Comparison of ENCODE assay signal across 8 cellular contexts in the genomic region with DNA sequence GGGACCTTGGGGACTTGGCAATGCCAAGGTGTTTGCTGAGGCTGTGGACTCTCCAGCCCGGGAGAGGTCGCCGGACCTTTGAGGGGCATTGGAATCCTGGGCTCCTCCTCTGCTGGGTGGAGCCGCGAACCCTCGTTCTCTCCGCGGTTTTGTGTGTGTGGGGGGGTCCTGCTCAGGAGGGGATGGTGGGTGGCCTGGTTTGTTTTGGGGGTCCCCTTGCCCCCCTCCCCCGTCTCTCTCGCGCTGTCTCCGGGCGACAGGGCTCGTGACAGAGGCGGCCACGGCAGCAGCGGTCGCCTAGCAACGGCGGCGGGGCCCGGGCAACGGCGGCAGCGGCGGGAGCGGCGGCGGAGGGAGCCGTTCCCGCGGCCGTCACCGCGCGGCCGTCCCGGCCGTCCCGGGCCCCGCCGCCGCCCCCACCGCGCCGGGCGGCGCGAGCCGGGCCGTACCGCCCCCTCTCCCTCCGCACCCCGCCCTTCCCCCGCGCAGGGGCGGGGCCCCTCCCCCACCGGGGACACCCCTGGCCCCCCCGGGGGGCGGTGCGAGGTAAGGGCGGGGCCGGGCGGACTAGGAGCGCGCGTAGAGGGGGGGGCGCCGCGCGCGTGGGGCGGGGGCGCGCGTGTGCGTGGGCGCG. TPM values are rescaled to one million over a fixed set of nuclear protein-coding genes. Genes with fewer than 3 reads are reported as not detected.
DNase-seq lines count a peak whose midpoint lies in the region; ATAC-seq and TF ChIP-seq lines count a peak whose summit lies in the region.

No MANE protein-coding gene starts in this region.

- no peaks in the 10 kb centered on the region; the same call in 1 of the 2 replicates for H4K20me1 ChIP-seq in SK-N-SH (ENCODE audit: insufficient read depth)

- ATAC-seq in gastrocnemius medialis, result peak in 1 of 2 donors; percentile 12
- no peak for ATAC-seq in GM19397 (IDR thresholded peaks at IDR 0.05; ENCODE audit: unreplicated experiment)

- WGBS in SK-N-SH (ENCODE audit: low lambda C conversion rate), result no CpG with 5 or more reads among the region's 79 CpGs

- H3K9me3 ChIP-seq in SK-N-SH (no peaks in the 10 kb centered on the region), gastrocnemius medialis (no peaks in the 10 kb centered on the region)

- peak overlapping the region; percentile 78; the same call in 1 of the 2 replicates for H2AFZ ChIP-seq in SK-N-SH (ENCODE audit: low read depth)

- peak; percentile 30; the same call in 1 of the 2 replicates for TF ChIP-seq CTCF in SK-N-SH (IDR thresholded peaks at IDR 0.05)
- TF ChIP-seq CTCF in gastrocnemius medialis (IDR thresholded peaks at IDR 0.05 in 4 of 5, conservative IDR thresholded peaks at IDR 0.05 in 1 of 5), result no peak

- H3F3A ChIP-seq in SK-N-SH (replicated peaks; ENCODE audit: insufficient read depth), result peaks cover 23% of the 10 kb centered on the region

- in situ Hi-C loops in gastrocnemius medialis (cut with MboI; ENCODE audit: low sequenced_read_pairs in 4 of 4), result no loop called here

- intact Hi-C loops in gastrocnemius medialis (cut with DNase I; ENCODE audit: low total_unique reads), result loop anchor here (5.0 kb wide), 1 partner anchor 140 kb away; the partner anchor contains the start of genes PFDN6 and WDR46

- no peak for TF ChIP-seq EP300 in SK-N-SH (IDR thresholded peaks at IDR 0.05; ENCODE audit: borderline replicate concordance in 1 of 2, low read depth in 1 of 2, low read length in 1 of 2)

- H3K27ac ChIP-seq in SK-N-SH (ENCODE audit: low read depth in 2 of 2, low read length in 1 of 2) (peak overlapping the region in 1 of 2 experiments; percentile 64; a peak in 2 of 4 replicates), gastrocnemius medialis (peak overlapping the region; percentile 52 to 91 (median 78))

- H3K4me1 ChIP-seq in SK-N-SH (ENCODE audit: control insufficient read depth in 1 of 2, insufficient read depth in 2 of 2, low read depth in 1 of 2, low read length in 1 of 2), result peaks cover 25 to 53% of the 10 kb centered on the region in 2 experiments
- H3K4me1 ChIP-seq in gastrocnemius medialis, result peaks cover 24 to 29% of the 10 kb centered on the region in 2 donors

- H3K36me3 ChIP-seq in SK-N-SH (replicated peaks in 1 of 2; ENCODE audit: control insufficient read depth in 1 of 2, insufficient read depth in 2 of 2, low read length in 1 of 2) (no peaks in the 10 kb centered on the region), gastrocnemius medialis (no peaks in the 10 kb centered on the region)

- TF ChIP-seq POLR2A in gastrocnemius medialis (IDR thresholded peaks at IDR 0.05), result no peak

- H3K9ac ChIP-seq in SK-N-SH, result peak overlapping the region; percentile 57; the same call in 1 of the 2 replicates

- no peak for TF ChIP-seq RAD21 in SK-N-SH (IDR thresholded peaks at IDR 0.05; ENCODE audit: low read length)

- H3K27me3 ChIP-seq in SK-N-SH (ENCODE audit: insufficient read depth) (no peaks in the 10 kb centered on the region), gastrocnemius medialis (no peaks in the 10 kb centered on the region)

- DNase-seq in NCI-H510A treated with DMSO at 0.1 percent for 48 hours (lab: John Stamatoyannopoulos, UW) (peak; percentile 25), NCI-H510A (lab: John Stamatoyannopoulos, UW) (no peak), SK-N-SH (peak; percentile 80), astrocyte of the hippocampus (ENCODE audit: low read depth, low spot score) (peak; percentile 58), hypothalamus (lab: John Stamatoyannopoulos, UW) (peak in 41 of 51 donors; percentile 13 to 76 (median 38)), gastrocnemius medialis (no peak), SK-N-DZ (ENCODE audit: low spot score) (no peak)

- POLR2A ChIA-PET in SK-N-SH (lab: Yijun Ruan, JAX), result no interaction called here

- peak overlapping the region; percentile 93 for H3K4me2 ChIP-seq in SK-N-SH

- CTCF ChIA-PET in SK-N-SH (lab: Yijun Ruan, JAX), result interaction anchor here (0.7 kb wide), 1 partner anchor 10 kb away, joined by 3 read pairs; no protein-coding TSS in a partner anchor

- H3K9me2 ChIP-seq in SK-N-SH, result no peaks in the 10 kb centered on the region

- H3K79me2 ChIP-seq in SK-N-SH (ENCODE audit: insufficient read depth), result peaks cover 33% of the 10 kb centered on the region

- H3K4me3 ChIP-seq in SK-N-SH (ENCODE audit: low read depth in 2 of 2, low read length in 1 of 2), result peak overlapping the region; percentile 73 to 75
- H3K4me3 ChIP-seq in gastrocnemius medialis, result peak overlapping the region; percentile 60 to 75 (median 64)

TF ChIP-seq in SK-N-SH, 30 proteins besides CTCF, POLR2A, EP300 and RAD21:
- 0 out of 2 replicates have a peak, but pooled peaks have one; percentile 6 for TF ChIP-seq PBX3 (IDR thresholded peaks at IDR 0.05)
- TF ChIP-seq MEF2A (IDR thresholded peaks at IDR 0.05; ENCODE audit: borderline replicate concordance, low read depth), result no peak
- 0 out of 2 replicates have a peak, but pooled peaks have one; percentile 1 for TF ChIP-seq SMC3 (IDR thresholded peaks at IDR 0.05; ENCODE audit: low read depth, low read length)
- TF ChIP-seq EZH2phosphoT487 (IDR thresholded peaks at IDR 0.05; ENCODE audit: borderline replicate concordance, low read depth), result no peak
- TF ChIP-seq FOXM1 (IDR thresholded peaks at IDR 0.05; ENCODE audit: low read depth), result no peak
- TF ChIP-seq MXI1 (IDR thresholded peaks at IDR 0.05; ENCODE audit: low read depth, low read length), result peak; percentile 52
- no peak for TF ChIP-seq TAF1 (IDR thresholded peaks at IDR 0.05; ENCODE audit: borderline replicate concordance, low read depth, low read length)
- TF ChIP-seq CHD2 (IDR thresholded peaks at IDR 0.05; ENCODE audit: low read length, partially characterized antibody), result no peak
TF ChIP-seq in SK-N-SH: peak in this region for 3.

RNA-seq across cellular contexts. Expression of gene SYNGAP1, which starts 7.8 kb away (rescaled TPM):
- polyA plus RNA-seq in SK-N-SH (2012; rRNA removed), result 5.9 and 8.8 TPM in 2 replicates
- polyA plus RNA-seq in SK-N-SH (2012; cell fraction: cytosol; rRNA removed), result 3.2 and 3.9 TPM in 2 replicates
- 38.1 and 40.3 TPM in 2 replicates for polyA plus RNA-seq in SK-N-SH (2012; cell fraction: nucleus; rRNA removed)
- 1 to 10 TPM in 3 of 4 donors, under 1 TPM in 1; 0.71 to 2.3 (median 1.3) TPM for total RNA-seq in gastrocnemius medialis
- polyA plus RNA-seq in SK-N-DZ (2014; cell fraction: cytosol; rRNA removed), result 6.5 and 8.6 TPM in 2 replicates
- polyA plus RNA-seq in SK-N-DZ (2014; cell fraction: nucleus; rRNA removed), result 18.6 and 35.4 TPM in 2 replicates

RNA-seq across cellular contexts. Expression of gene CUTA, which starts 9.8 kb away (rescaled TPM):
- polyA plus RNA-seq in SK-N-SH (2012; rRNA removed), result 349 and 444 TPM in 2 replicates
- polyA plus RNA-seq in SK-N-SH (2012; cell fraction: cytosol; rRNA removed), result 337 and 359 TPM in 2 replicates
- polyA plus RNA-seq in SK-N-SH (2012; cell fraction: nucleus; rRNA removed), result 318 and 652 TPM in 2 replicates
- total RNA-seq in gastrocnemius medialis, result 100 to 1,000 TPM in 2 of 4 donors, 10 to 100 TPM in 2; 69.9 to 119 (median 93.2) TPM
- 267 and 272 TPM in 2 replicates for polyA plus RNA-seq in SK-N-DZ (2014; cell fraction: cytosol; rRNA removed)
- polyA plus RNA-seq in SK-N-DZ (2014; cell fraction: nucleus; rRNA removed), result 200 and 234 TPM in 2 replicates

RNA-seq across cellular contexts. Expression of gene PHF1, which starts 16.9 kb away (rescaled TPM):
- 48.7 and 59.0 TPM in 2 replicates for polyA plus RNA-seq in SK-N-SH (2012; rRNA removed)
- polyA plus RNA-seq in SK-N-SH (2012; cell fraction: cytosol; rRNA removed), result 17.7 and 25.5 TPM in 2 replicates
- polyA plus RNA-seq in SK-N-SH (2012; cell fraction: nucleus; rRNA removed), result 250 and 323 TPM in 2 replicates
- 10 to 100 TPM; 53.5 to 65.8 (median 62.9) TPM for total RNA-seq in gastrocnemius medialis
- 34.8 and 38.5 TPM in 2 replicates for polyA plus RNA-seq in SK-N-DZ (2014; cell fraction: cytosol; rRNA removed)
- 264 and 294 TPM in 2 replicates for polyA plus RNA-seq in SK-N-DZ (2014; cell fraction: nucleus; rRNA removed)

RNA-seq across cellular contexts. Expression of gene ZBTB9, which starts 26.7 kb away (rescaled TPM):
- polyA plus RNA-seq in SK-N-SH (2012; rRNA removed), result 5.7 and 5.9 TPM in 2 replicates
- polyA plus RNA-seq in SK-N-SH (2012; cell fraction: cytosol; rRNA removed), result 4.4 and 5.3 TPM in 2 replicates
- 17.4 and 20.9 TPM in 2 replicates for polyA plus RNA-seq in SK-N-SH (2012; cell fraction: nucleus; rRNA removed)
- total RNA-seq in gastrocnemius medialis, result 1 to 10 TPM in 2 of 4 donors, under 1 TPM in 2; 0.82 to 2.2 (median 1.2) TPM
- polyA plus RNA-seq in SK-N-DZ (2014; cell fraction: cytosol; rRNA removed), result 7.4 and 7.6 TPM in 2 replicates
- 11.4 and 23.1 TPM in 2 replicates for polyA plus RNA-seq in SK-N-DZ (2014; cell fraction: nucleus; rRNA removed)

RNA-seq across cellular contexts. Expression of gene KIFC1, which starts 36.1 kb away (rescaled TPM):
- polyA plus RNA-seq in SK-N-SH (2012; rRNA removed), result 29.6 and 35.9 TPM in 2 replicates
- polyA plus RNA-seq in SK-N-SH (2012; cell fraction: cytosol; rRNA removed), result 13.6 and 23.2 TPM in 2 replicates
- 40.0 and 48.8 TPM in 2 replicates for polyA plus RNA-seq in SK-N-SH (2012; cell fraction: nucleus; rRNA removed)
- total RNA-seq in gastrocnemius medialis, result 1 to 10 TPM in 1 of 4 donors, under 1 TPM in 1, not detected in 2; 0.64 to 1.4 TPM
- 130 and 153 TPM in 2 replicates for polyA plus RNA-seq in SK-N-DZ (2014; cell fraction: cytosol; rRNA removed)
- polyA plus RNA-seq in SK-N-DZ (2014; cell fraction: nucleus; rRNA removed), result 192 and 214 TPM in 2 replicates

Comparison
In these comparisons a context has a peak if more than half of its experiments do, and no peak if none do; other contexts are left out.
1. DNase-seq: peak in NCI-H510A treated with DMSO at 0.1 percent for 48 hours (single experiment), SK-N-SH (single experiment), astrocyte of the hippocampus (single experiment) and hypothalamus (41 of 51); none in NCI-H510A (single experiment), gastrocnemius medialis (0 of 2) and SK-N-DZ (single experiment).